ENCODE assay signal across 21 cellular contexts in genomic region chr17:55582910-55583309, GRCh38.
"Had no signal": no experiment of that assay in that cellular context is flagged by ENCODE, and none has a peak within 500 bp of the region (broad histone marks: within the 10 kb centered on the region; RNA-seq: fewer than 3 reads in every experiment).

No MANE protein-coding gene starts in this region.

- H3K27ac ChIP-seq: dorsolateral prefrontal cortex, gastrocnemius medialis, heart right ventricle, neural progenitor cell, ovary, stomach, thoracic aorta, transverse colon had no signal

- H3K36me3 ChIP-seq: gastrocnemius medialis, heart right ventricle, neural progenitor cell, ovary, stomach, thoracic aorta, transverse colon had no signal

- H3K4me2 ChIP-seq: neural progenitor cell had no signal

- H3K27me3 ChIP-seq: dorsolateral prefrontal cortex, gastrocnemius medialis, neural progenitor cell, ovary, stomach, transverse colon had no signal

- H3K4me3 Mint-ChIP-seq: natural killer cell treated with Interleukin-12 subunit alpha and Interleukin-12 subunit beta and Interleukin-15 and Interleukin-18, amount 100 ng/mL, for 72 hours; neural progenitor cell had no signal

- H3K27ac Mint-ChIP-seq: natural killer cell treated with Interleukin-12 subunit alpha and Interleukin-12 subunit beta and Interleukin-15 and Interleukin-18, amount 100 ng/mL, for 72 hours; neural progenitor cell; progenitor cell of endocrine pancreas had no signal

- ATAC-seq: gastrocnemius medialis; heart right ventricle; left lobe of liver; natural killer cell treated with Interleukin-12 subunit alpha and Interleukin-12 subunit beta and Interleukin-15 and Interleukin-18, amount 100 ng/mL, for 72 hours; right cardiac atrium had no signal

- DNase-seq: cortex of kidney; dorsolateral prefrontal cortex; effector CD8-positive, alpha-beta T cell; gastrocnemius medialis; heart right ventricle; hypothalamus; islet precursor cell; nucleus accumbens; ovary; right cardiac atrium; small intestine; stimulated activated CD4-positive, alpha-beta T cell treated with anti-CD3 and anti-CD28 coated beads, Interleukin-12 subunit alpha, Interleukin-12 subunit beta, amount 100 ng/mL, for 4 hours; stimulated activated naive CD4-positive, alpha-beta T cell; stomach; substantia nigra; transverse colon had no signal

- H3K9me3 Mint-ChIP-seq: neural progenitor cell had no signal

- H3K4me1 ChIP-seq: neural progenitor cell, transverse colon had no signal

- H3K9me3 ChIP-seq: gastrocnemius medialis, heart right ventricle, ovary, stomach, thoracic aorta, transverse colon had no signal

- H3K9ac ChIP-seq: neural progenitor cell had no signal

- FAIRE-seq: small intestine had no signal

- H3K36me3 Mint-ChIP-seq: natural killer cell treated with Interleukin-12 subunit alpha and Interleukin-12 subunit beta and Interleukin-15 and Interleukin-18, amount 100 ng/mL, for 72 hours; neural progenitor cell had no signal

- H2AFZ ChIP-seq: neural progenitor cell had no signal

- H3K4me3 ChIP-seq: dorsolateral prefrontal cortex, gastrocnemius medialis, heart right ventricle, neural progenitor cell, ovary, stomach, thoracic aorta, transverse colon had no signal

- H3K4me1 Mint-ChIP-seq: neural progenitor cell had no signal
